ENCODE assay signal across 15 cellular contexts in the genomic region with DNA sequence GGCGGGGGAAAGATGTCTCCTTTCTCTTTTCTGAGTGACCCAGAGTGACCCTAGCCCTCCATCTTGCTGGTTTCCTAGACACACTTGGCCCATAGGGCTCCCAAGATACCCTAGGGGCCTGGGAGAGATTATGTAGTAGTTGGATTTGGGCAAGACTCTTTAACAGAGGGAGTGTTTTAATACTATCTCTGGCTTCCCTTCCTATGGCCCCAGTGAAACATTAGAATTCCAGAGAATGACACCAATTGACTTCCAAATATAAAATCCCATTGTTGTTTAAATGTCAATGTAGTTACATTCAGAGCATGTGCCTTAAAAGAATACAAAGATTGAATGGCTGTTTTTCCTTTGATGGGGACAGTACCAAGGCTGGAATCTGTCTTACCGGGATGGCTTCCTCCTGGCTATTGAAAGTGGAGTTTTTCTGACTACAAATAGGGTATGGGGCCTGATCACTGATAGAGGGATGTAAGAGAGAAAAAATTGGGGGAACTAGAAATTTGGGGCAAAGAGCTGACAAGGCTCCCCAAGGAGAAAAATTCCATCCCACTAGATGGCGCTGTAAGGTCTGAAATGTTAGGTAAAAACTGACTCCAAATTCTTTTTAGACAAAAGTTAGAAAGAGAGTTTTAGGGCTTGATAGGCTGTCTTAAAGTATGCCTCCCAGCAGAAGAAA. TPM values are rescaled to one million over a fixed set of nuclear protein-coding genes. Genes with fewer than 3 reads are reported as not detected.
DNase-seq lines count a peak whose midpoint lies in the region; ATAC-seq and TF ChIP-seq lines count a peak whose summit lies in the region.
"Had no signal": no experiment of that assay in that cellular context is flagged by ENCODE, and none has a peak within 500 bp of the region (broad histone marks: within the 10 kb centered on the region; RNA-seq: fewer than 3 reads in every experiment).

No MANE protein-coding gene starts in this region.

- no peak for ATAC-seq in activated CD4-positive, alpha-beta T cell treated with anti-CD3 and anti-CD28 coated beads for 36 hours
- no peak for ATAC-seq in aorta (ENCODE audit: low FRiP score)

- no peaks in the 10 kb centered on the region for H3K9me3 Mint-ChIP-seq in activated CD4-positive, alpha-beta T cell treated with anti-CD3 and anti-CD28 coated beads for 36 hours (ENCODE audit: low read depth)
- peaks cover 2% of the 10 kb centered on the region for H3K9me3 Mint-ChIP-seq in activated CD4-positive, alpha-beta T cell treated with anti-CD3 and anti-CD28 coated beads, Interleukin-2, amount 10 ng/mL, durations not matched to agents 7 days and 5 days
- H3K9me3 Mint-ChIP-seq in progenitor cell of endocrine pancreas (ENCODE audit: low read depth) = peaks cover 45% of the 10 kb centered on the region

- H3K4me1 ChIP-seq in osteoblast (ENCODE audit: insufficient read depth, low read length) (no peaks in the 10 kb centered on the region), aorta (ENCODE audit: control insufficient read depth in 1 of 2, insufficient read depth in 2 of 2, low read length in 2 of 2) (no peaks in the 10 kb centered on the region)

- no peak overlapping the region for H3K4me3 Mint-ChIP-seq in activated CD4-positive, alpha-beta T cell treated with anti-CD3 and anti-CD28 coated beads for 36 hours
- no peak overlapping the region for H3K4me3 Mint-ChIP-seq in activated CD4-positive, alpha-beta T cell treated with anti-CD3 and anti-CD28 coated beads, Interleukin-2, amount 10 ng/mL, durations not matched to agents 7 days and 5 days
- H3K4me3 Mint-ChIP-seq in progenitor cell of endocrine pancreas (ENCODE audit: low read depth) = no peak overlapping the region

- H3K79me2 ChIP-seq in osteoblast (ENCODE audit: insufficient read depth, low read length) = no peaks in the 10 kb centered on the region

- POLR2A ChIA-PET in activated CD4-positive, alpha-beta T cell treated with anti-CD3 and anti-CD28 coated beads for 36 hours (lab: Charles Lee) = no interaction called here
- POLR2A ChIA-PET in activated CD4-positive, alpha-beta T cell treated with anti-CD3 and anti-CD28 coated beads, Interleukin-2, amount 10 ng/mL, durations not matched to agents 7 days and 5 days (lab: Charles Lee) = no interaction called here

- no peak overlapping the region for H3K27ac ChIP-seq in WERI-Rb-1
- H3K27ac ChIP-seq in osteoblast (ENCODE audit: low read depth, low read length) = no peak overlapping the region
- H3K27ac ChIP-seq in aorta (ENCODE audit: low read depth in 1 of 2, low read length in 2 of 2) = no peak overlapping the region

- WGBS in aorta, 2 donors = 53 to 63% methylated on average over 3 of the region's 3 CpGs

- peak; percentile 8 for DNase-seq in activated CD4-positive, alpha-beta T cell treated with anti-CD3 and anti-CD28 coated beads for 36 hours
- DNase-seq in activated CD4-positive, alpha-beta T cell treated with anti-CD3 and anti-CD28 coated beads, Interleukin-2, amount 10 ng/mL, durations not matched to agents 7 days and 5 days = no peak
- DNase-seq in KBM-7 (peak; percentile 29), WERI-Rb-1 (no peak), osteoblast (ENCODE audit: insufficient read length, low spot score, missing footprints) (no peak), epidermal melanocyte (ENCODE audit: insufficient read length, low spot score) (no peak), aorta (no peak), progenitor cell of endocrine pancreas (ENCODE audit: low spot score, unreplicated experiment) (no peak)
- DNase-seq: effector memory CD4-positive, alpha-beta T cell; NCI-H2227 treated with DMSO at 0.1 percent for 48 hours; occipital lobe; SHP77 treated with DMSO at 0.1 percent for 48 hours had no signal

- H3K4me1 Mint-ChIP-seq in activated CD4-positive, alpha-beta T cell treated with anti-CD3 and anti-CD28 coated beads for 36 hours = no peaks in the 10 kb centered on the region
- H3K4me1 Mint-ChIP-seq in activated CD4-positive, alpha-beta T cell treated with anti-CD3 and anti-CD28 coated beads, Interleukin-2, amount 10 ng/mL, durations not matched to agents 7 days and 5 days = no peaks in the 10 kb centered on the region
- H3K4me1 Mint-ChIP-seq in progenitor cell of endocrine pancreas (ENCODE audit: low read depth) = no peaks in the 10 kb centered on the region

- peak; percentile 43; the same call in 1 of the 2 replicates for TF ChIP-seq CTCF in WERI-Rb-1 (IDR thresholded peaks at IDR 0.05; ENCODE audit: low read depth, low read length)
- peak; percentile 8 for TF ChIP-seq CTCF in osteoblast (IDR thresholded peaks at IDR 0.05; ENCODE audit: extremely low read depth, low read depth, low read length)
- TF ChIP-seq CTCF in progenitor cell of endocrine pancreas (IDR thresholded peaks at IDR 0.05; ENCODE audit: unreplicated experiment) = no peak

- H3K4me3 ChIP-seq in WERI-Rb-1 (ENCODE audit: low read depth, low read length) = no peak overlapping the region
- H3K4me3 ChIP-seq in osteoblast (ENCODE audit: insufficient read depth, low read length) = no peak overlapping the region
- H3K4me3 ChIP-seq in aorta (ENCODE audit: low read length in 2 of 2) = no peak overlapping the region

- CTCF ChIA-PET in activated CD4-positive, alpha-beta T cell treated with anti-CD3 and anti-CD28 coated beads for 36 hours (lab: Charles Lee) = no interaction called here
- CTCF ChIA-PET in activated CD4-positive, alpha-beta T cell treated with anti-CD3 and anti-CD28 coated beads, Interleukin-2, amount 10 ng/mL, durations not matched to agents 7 days and 5 days (lab: Charles Lee) = no interaction called here

- no peaks in the 10 kb centered on the region for H3K36me3 Mint-ChIP-seq in activated CD4-positive, alpha-beta T cell treated with anti-CD3 and anti-CD28 coated beads for 36 hours (ENCODE audit: low read depth)
- no peaks in the 10 kb centered on the region for H3K36me3 Mint-ChIP-seq in activated CD4-positive, alpha-beta T cell treated with anti-CD3 and anti-CD28 coated beads, Interleukin-2, amount 10 ng/mL, durations not matched to agents 7 days and 5 days (ENCODE audit: low read depth)
- H3K36me3 Mint-ChIP-seq in progenitor cell of endocrine pancreas (ENCODE audit: insufficient read depth) = peaks cover 1% of the 10 kb centered on the region

- no peak overlapping the region for H3K27ac Mint-ChIP-seq in activated CD4-positive, alpha-beta T cell treated with anti-CD3 and anti-CD28 coated beads for 36 hours
- H3K27ac Mint-ChIP-seq in activated CD4-positive, alpha-beta T cell treated with anti-CD3 and anti-CD28 coated beads, Interleukin-2, amount 10 ng/mL, durations not matched to agents 7 days and 5 days = no peak overlapping the region
- no peak overlapping the region for H3K27ac Mint-ChIP-seq in progenitor cell of endocrine pancreas

- H3K27me3 ChIP-seq in WERI-Rb-1 (ENCODE audit: insufficient read depth, low read depth, severe bottlenecking) = peaks cover 2% of the 10 kb centered on the region
- H3K27me3 ChIP-seq in osteoblast (ENCODE audit: insufficient read depth, low read length) = no peaks in the 10 kb centered on the region
- H3K27me3 ChIP-seq in aorta (ENCODE audit: control insufficient read depth in 1 of 2, insufficient read depth in 2 of 2, low read length in 1 of 2) = no peaks in the 10 kb centered on the region

- no peak overlapping the region for H2AFZ ChIP-seq in osteoblast (ENCODE audit: low read length)

- H3K36me3 ChIP-seq in WERI-Rb-1 = no peaks in the 10 kb centered on the region
- no peaks in the 10 kb centered on the region for H3K36me3 ChIP-seq in osteoblast (ENCODE audit: insufficient read depth, low read length)
- H3K36me3 ChIP-seq in aorta (ENCODE audit: control insufficient read depth in 1 of 2, insufficient read depth in 2 of 2, low read length in 1 of 2) = no peaks in the 10 kb centered on the region

- no peaks in the 10 kb centered on the region for H4K20me1 ChIP-seq in osteoblast (ENCODE audit: insufficient read depth, low read length)

- H3K9me3 ChIP-seq in WERI-Rb-1 (ENCODE audit: severe bottlenecking) = no peaks in the 10 kb centered on the region
- H3K9me3 ChIP-seq in osteoblast (ENCODE audit: low read depth, low read length) = no peaks in the 10 kb centered on the region
- H3K9me3 ChIP-seq in aorta (ENCODE audit: control insufficient read depth, low read length) = no peaks in the 10 kb centered on the region

- intact Hi-C loops in activated CD4-positive, alpha-beta T cell treated with anti-CD3 and anti-CD28 coated beads for 36 hours (cut with DNase I, micrococcal nuclease) = loop anchor here in 1 of 2 experiments (5.0 kb wide), 1 partner anchor 146 kb away; no protein-coding TSS in a partner anchor
- intact Hi-C loops in aorta (cut with DNase I) = no loop called here

- no peaks in the 10 kb centered on the region for H3K27me3 Mint-ChIP-seq in activated CD4-positive, alpha-beta T cell treated with anti-CD3 and anti-CD28 coated beads for 36 hours
- no peaks in the 10 kb centered on the region for H3K27me3 Mint-ChIP-seq in activated CD4-positive, alpha-beta T cell treated with anti-CD3 and anti-CD28 coated beads, Interleukin-2, amount 10 ng/mL, durations not matched to agents 7 days and 5 days
- H3K27me3 Mint-ChIP-seq in progenitor cell of endocrine pancreas = no peaks in the 10 kb centered on the region

- in situ Hi-C loops in KBM-7 (cut with MboI; ENCODE audit: low pct_unique_long_range_greater_than_20kb, low sequenced_read_pairs) = no loop called here

- no peak overlapping the region for H3K4me2 ChIP-seq in osteoblast (ENCODE audit: insufficient read depth, low read length)

RNA-seq across cellular contexts. Expression of gene TENT5D, which starts 10.7 kb away (rescaled TPM):
- total RNA-seq in activated CD4-positive, alpha-beta T cell treated with anti-CD3 and anti-CD28 coated beads for 36 hours = not detected
- total RNA-seq in activated CD4-positive, alpha-beta T cell treated with anti-CD3 and anti-CD28 coated beads, Interleukin-2, amount 10 ng/mL, durations not matched to agents 7 days and 5 days = not detected
- total RNA-seq in osteoblast = under 0.01 TPM in 1 of 2 replicates, not detected in the other
- total RNA-seq in aorta = not detected
- not detected for polyA plus RNA-seq in aorta
- total RNA-seq in progenitor cell of endocrine pancreas = not detected in 2 replicates
- total RNA-seq: lung microvascular endothelial cell, occipital lobe, urinary bladder had no signal
- polyA plus RNA-seq: AG04450, urinary bladder had no signal

Comparison
In these comparisons a context has a peak if more than half of its experiments do, and no peak if none do; other contexts are left out.
1. DNase-seq: peak in activated CD4-positive, alpha-beta T cell treated with anti-CD3 and anti-CD28 coated beads for 36 hours (single experiment) and KBM-7 (single experiment); none in activated CD4-positive, alpha-beta T cell treated with anti-CD3 and anti-CD28 coated beads, Interleukin-2, amount 10 ng/mL, durations not matched to agents 7 days and 5 days (single experiment), WERI-Rb-1 (single experiment), osteoblast (single experiment), epidermal melanocyte (single experiment), aorta (0 of 2) and progenitor cell of endocrine pancreas (single experiment).